ENCODE assay signal across 19 cellular contexts in the genomic region with DNA sequence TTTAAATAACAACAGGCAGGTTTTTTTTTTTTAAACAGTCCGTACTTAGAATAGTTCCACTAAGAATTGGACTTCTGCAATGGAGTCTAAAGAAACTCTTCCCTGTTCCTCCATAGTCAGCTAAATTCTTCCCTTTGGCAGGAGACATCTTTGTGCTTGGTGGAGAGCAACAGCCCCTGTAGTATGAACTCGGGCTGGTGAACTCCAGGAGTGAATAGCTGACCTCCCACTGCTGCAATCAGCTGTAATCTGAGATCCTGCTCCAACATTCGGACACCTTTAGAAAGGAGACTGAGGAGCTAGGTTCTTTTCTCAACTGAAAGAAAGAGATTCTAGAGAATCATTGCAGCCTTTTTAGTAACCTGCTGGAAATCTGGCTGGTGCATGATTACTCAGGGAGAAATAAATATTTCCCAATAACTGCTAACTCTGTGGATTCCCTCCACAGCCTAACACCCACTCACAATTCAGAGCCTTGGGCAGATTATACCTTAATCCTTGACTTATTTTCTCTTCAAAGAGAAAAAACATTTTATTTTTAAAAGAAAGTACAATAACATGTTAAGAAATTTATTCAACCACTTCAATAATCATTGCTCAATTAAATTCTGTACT. TPM values are rescaled to one million over a fixed set of nuclear protein-coding genes. Genes with fewer than 3 reads are reported as not detected.
"Had no signal": no experiment of that assay in that cellular context is flagged by ENCODE, and none has a peak within 500 bp of the region (broad histone marks: within the 10 kb centered on the region; RNA-seq: fewer than 3 reads in every experiment).

No MANE protein-coding gene starts in this region.

- H3K4me3 ChIP-seq: coronary artery, esophagus muscularis mucosa, hepatocyte, mucosa of descending colon, thoracic aorta, upper lobe of right lung had no signal

- H3K27me3 ChIP-seq: brain microvascular endothelial cell, esophagus muscularis mucosa, hepatocyte, upper lobe of right lung had no signal

- DNase-seq: activated CD4-positive, alpha-beta T cell treated with anti-CD3 and anti-CD28 coated beads, Interleukin-2, amount 50 U/mL, for 1 hour; activated naive CD4-positive, alpha-beta T cell; activated naive CD8-positive, alpha-beta T cell treated with anti-CD3 and anti-CD28 coated beads, Interleukin-2, amount 10 ng/mL, durations not matched to agents 7 days and 5 days; brain microvascular endothelial cell; mucosa of descending colon; naive thymus-derived CD4-positive, alpha-beta T cell; posterior cingulate gyrus; retina; upper lobe of right lung had no signal

- H3K4me3 Mint-ChIP-seq: activated naive CD8-positive, alpha-beta T cell treated with anti-CD3 and anti-CD28 coated beads, Interleukin-2, amount 10 ng/mL, durations not matched to agents 7 days and 5 days; activated T-helper 1 cell treated with anti-CD3 and anti-CD28 coated beads, Interleukin-12 subunit alpha, Interleukin-12 subunit beta, Interleukin-2, Interleukin-4 antibody, amounts not matched to agents 30 ng/mL and 10 ng/mL and 1 ng/mL, durations not matched to agents 14 hours and 24 hours and 36 hours; central memory CD8-positive, alpha-beta T cell; naive thymus-derived CD4-positive, alpha-beta T cell; stimulated activated effector memory CD8-positive, alpha-beta T cell treated with anti-CD3 and anti-CD28 coated beads, Interleukin-12 subunit alpha, Interleukin-12 subunit beta, amount 100 ng/mL, for 72 hours had no signal

- H3K27ac ChIP-seq: brain microvascular endothelial cell, coronary artery, esophagus muscularis mucosa, hepatocyte, thoracic aorta, upper lobe of right lung had no signal

- H3K9me3 Mint-ChIP-seq: activated T-helper 1 cell treated with anti-CD3 and anti-CD28 coated beads, Interleukin-12 subunit alpha, Interleukin-12 subunit beta, Interleukin-2, Interleukin-4 antibody, amounts not matched to agents 30 ng/mL and 10 ng/mL and 1 ng/mL, durations not matched to agents 14 hours and 24 hours and 36 hours; central memory CD8-positive, alpha-beta T cell; stimulated activated effector memory CD8-positive, alpha-beta T cell treated with anti-CD3 and anti-CD28 coated beads, Interleukin-12 subunit alpha, Interleukin-12 subunit beta, amount 100 ng/mL, for 72 hours had no signal

- H3K36me3 Mint-ChIP-seq: naive thymus-derived CD4-positive, alpha-beta T cell; stimulated activated effector memory CD8-positive, alpha-beta T cell treated with anti-CD3 and anti-CD28 coated beads, Interleukin-12 subunit alpha, Interleukin-12 subunit beta, amount 100 ng/mL, for 72 hours had no signal

- H3K4me1 Mint-ChIP-seq: activated naive CD8-positive, alpha-beta T cell treated with anti-CD3 and anti-CD28 coated beads, Interleukin-2, amount 10 ng/mL, durations not matched to agents 7 days and 5 days; central memory CD8-positive, alpha-beta T cell; naive thymus-derived CD4-positive, alpha-beta T cell; stimulated activated effector memory CD8-positive, alpha-beta T cell treated with anti-CD3 and anti-CD28 coated beads, Interleukin-12 subunit alpha, Interleukin-12 subunit beta, amount 100 ng/mL, for 72 hours had no signal

- H3K36me3 ChIP-seq: brain microvascular endothelial cell, esophagus muscularis mucosa, thoracic aorta, upper lobe of right lung had no signal

- H3K4me1 ChIP-seq: esophagus muscularis mucosa, upper lobe of right lung had no signal

- H3K27ac Mint-ChIP-seq: activated naive CD8-positive, alpha-beta T cell treated with anti-CD3 and anti-CD28 coated beads, Interleukin-2, amount 10 ng/mL, durations not matched to agents 7 days and 5 days; activated T-helper 1 cell treated with anti-CD3 and anti-CD28 coated beads, Interleukin-12 subunit alpha, Interleukin-12 subunit beta, Interleukin-2, Interleukin-4 antibody, amounts not matched to agents 30 ng/mL and 10 ng/mL and 1 ng/mL, durations not matched to agents 14 hours and 24 hours and 36 hours; naive thymus-derived CD4-positive, alpha-beta T cell; stimulated activated effector memory CD8-positive, alpha-beta T cell treated with anti-CD3 and anti-CD28 coated beads, Interleukin-12 subunit alpha, Interleukin-12 subunit beta, amount 100 ng/mL, for 72 hours had no signal

- ATAC-seq: left lobe of liver; mucosa of descending colon; naive thymus-derived CD4-positive, alpha-beta T cell; stimulated activated effector memory CD8-positive, alpha-beta T cell treated with anti-CD3 and anti-CD28 coated beads, Interleukin-12 subunit alpha, Interleukin-12 subunit beta, amount 100 ng/mL, for 72 hours; upper lobe of right lung had no signal

- H3K9me3 ChIP-seq: esophagus muscularis mucosa, mucosa of descending colon, thoracic aorta, upper lobe of right lung had no signal

RNA-seq across cellular contexts. Expression of a gene that starts 25.6 kb away (rescaled TPM):
- total RNA-seq: activated CD8-positive, alpha-beta memory T cell treated with anti-CD3 and anti-CD28 coated beads for 36 hours; activated naive CD8-positive, alpha-beta T cell treated with anti-CD3 and anti-CD28 coated beads, Interleukin-2, amount 10 ng/mL, durations not matched to agents 7 days and 5 days; activated T-helper 1 cell treated with anti-CD3 and anti-CD28 coated beads, Interleukin-12 subunit alpha, Interleukin-12 subunit beta, Interleukin-2, Interleukin-4 antibody, amounts not matched to agents 30 ng/mL and 10 ng/mL and 1 ng/mL, durations not matched to agents 14 hours and 24 hours and 36 hours; esophagus muscularis mucosa; hepatocyte; left lobe of liver; mucosa of descending colon; naive thymus-derived CD4-positive, alpha-beta T cell; T-helper 2 cell treated with Interferon-gamma antibody and Interleukin-4, amounts not matched to agents 100 ng/mL and 5 ng/mL, for 36 hours; upper lobe of right lung had no signal
- polyA plus RNA-seq: hepatocyte; naive thymus-derived CD4-positive, alpha-beta T cell had no signal
